Comparison of ENCODE assay signal across 2 cellular contexts in genomic region chr21:29330797-29331196, GRCh38.
TF ChIP-seq lines count a peak whose summit lies in the region.

No MANE protein-coding gene starts in this region.

TF ChIP-seq in IMR-90, 13 proteins besides CTCF, POLR2A, EP300 and RAD21:
- no peak for TF ChIP-seq MAFK (IDR thresholded peaks at IDR 0.05; ENCODE audit: low read depth, low read length)
- TF ChIP-seq MXI1 (IDR thresholded peaks at IDR 0.05; ENCODE audit: borderline replicate concordance, low read depth, low read length): no peak
- no peak for TF ChIP-seq RCOR1 (IDR thresholded peaks at IDR 0.05; ENCODE audit: insufficient replicate concordance, low read length)
- TF ChIP-seq ELK1 (IDR thresholded peaks at IDR 0.05; ENCODE audit: borderline replicate concordance, low read depth, low read length): no peak
- no peak for TF ChIP-seq FOS (IDR thresholded peaks at IDR 0.05; ENCODE audit: low read depth, low read length)
- no peak for TF ChIP-seq CEBPB (IDR thresholded peaks at IDR 0.05; ENCODE audit: low read depth, low read length)
- no peak for TF ChIP-seq SMC3 (IDR thresholded peaks at IDR 0.05; ENCODE audit: low read depth, low read length)
- no peak for TF ChIP-seq NFE2L2 (IDR thresholded peaks at IDR 0.05; ENCODE audit: low read depth, low read length)

TF ChIP-seq in WTC11, 78 proteins besides CTCF, POLR2A, EP300 and RAD21:
- TF ChIP-seq ZSCAN18 (CRISPR knock-in tag; IDR thresholded peaks at IDR 0.05) (no peak), ZNF425 (CRISPR knock-in tag; conservative IDR thresholded peaks at IDR 0.05) (no peak), E2F1 (CRISPR knock-in tag; IDR thresholded peaks at IDR 0.05) (no peak), IRF2 (CRISPR knock-in tag; IDR thresholded peaks at IDR 0.05; ENCODE audit: borderline replicate concordance, low read depth) (no peak), USF1 (CRISPR knock-in tag; IDR thresholded peaks at IDR 0.05) (no peak), GRHL2 (CRISPR knock-in tag; IDR thresholded peaks at IDR 0.05; ENCODE audit: insufficient replicate concordance, severe bottlenecking) (no peak), NR1H2 (CRISPR knock-in tag; IDR thresholded peaks at IDR 0.05) (no peak), ZNF512 (CRISPR knock-in tag; IDR thresholded peaks at IDR 0.05; ENCODE audit: borderline replicate concordance) (no peak), NFYB (CRISPR knock-in tag; conservative IDR thresholded peaks at IDR 0.05; ENCODE audit: low read depth) (no peak), CBFB (CRISPR knock-in tag; IDR thresholded peaks at IDR 0.05; ENCODE audit: low read depth) (no peak), OVOL2 (CRISPR knock-in tag; IDR thresholded peaks at IDR 0.05; ENCODE audit: borderline replicate concordance) (no peak), AFF4 (CRISPR knock-in tag; IDR thresholded peaks at IDR 0.05; ENCODE audit: borderline replicate concordance) (no peak), FOXP1 (CRISPR knock-in tag; IDR thresholded peaks at IDR 0.05; ENCODE audit: borderline replicate concordance) (no peak)
